In the genomic region with DNA sequence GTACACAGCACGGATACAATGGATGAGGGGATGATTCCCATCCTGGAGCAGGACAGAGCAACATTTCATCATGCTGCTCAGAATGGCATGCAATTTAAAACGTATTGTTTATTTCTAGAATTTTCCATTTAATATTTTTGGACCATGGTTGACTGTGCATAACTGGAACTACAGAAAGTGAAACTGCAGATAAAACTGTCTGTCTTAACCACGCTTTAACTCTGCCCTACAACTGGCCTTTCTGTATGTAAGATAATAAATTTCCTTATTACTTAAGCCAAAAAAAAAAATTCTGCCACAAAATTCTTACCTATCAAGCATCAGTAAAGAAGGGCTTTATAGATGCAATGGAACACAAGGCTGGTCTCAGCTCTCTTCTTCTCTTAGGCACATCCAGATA, we compare ENCODE assay signal across 16 cellular contexts. TPM values are rescaled to one million over a fixed set of nuclear protein-coding genes. Genes with fewer than 3 reads are reported as not detected.
DNase-seq lines count a peak whose midpoint lies in the region; ATAC-seq and TF ChIP-seq lines count a peak whose summit lies in the region.
"Had no signal": no experiment of that assay in that cellular context is flagged by ENCODE, and none has a peak within 500 bp of the region (broad histone marks: within the 10 kb centered on the region; RNA-seq: fewer than 3 reads in every experiment).

No MANE protein-coding gene starts in this region.

- ATAC-seq in activated CD8-positive, alpha-beta memory T cell treated with anti-CD3 and anti-CD28 coated beads, Interleukin-2, amount 10 ng/mL, durations not matched to agents 7 days and 5 days: no peak
- no peak for ATAC-seq in T-helper 17 cell
- ATAC-seq: HepG2, Right ventricle myocardium inferior had no signal

- CTCF ChIA-PET in activated CD8-positive, alpha-beta memory T cell treated with anti-CD3 and anti-CD28 coated beads, Interleukin-2, amount 10 ng/mL, durations not matched to agents 7 days and 5 days (lab: Charles Lee): interaction anchor here (1.6 to 2.3 kb wide), 2 partner anchors 15 to 100 kb away, joined by 5 to 8 read pairs; no protein-coding TSS in a partner anchor

- no peak for DNase-seq in activated CD8-positive, alpha-beta memory T cell treated with anti-CD3 and anti-CD28 coated beads, Interleukin-2, amount 10 ng/mL, durations not matched to agents 7 days and 5 days
- DNase-seq in activated CD8-positive, alpha-beta memory T cell treated with anti-CD3 and anti-CD28 coated beads, Interleukin-2, amount 50 U/mL, for 4 hours: no peak
- no peak for DNase-seq in T-helper 17 cell
- peak; percentile 61 for DNase-seq in fibroblast of villous mesenchyme (ENCODE audit: low read depth)
- no peak for DNase-seq in type B pancreatic cell (ENCODE audit: extremely low spot score, unreplicated experiment)
- no peak for DNase-seq in foreskin melanocyte
- no peak for DNase-seq in HCEC 1CT
- no peak for DNase-seq in ecto neural progenitor cell (ENCODE audit: low spot score)
- DNase-seq: DMS79; NCI-H2029; NCI-H510A treated with DMSO at 0.1 percent for 48 hours; NK-92 treated with Interleukin-12 subunit alpha and Interleukin-12 subunit beta, amount 100 ng/mL, for 24 hours had no signal

- H3K36me3 Mint-ChIP-seq in activated CD8-positive, alpha-beta memory T cell treated with anti-CD3 and anti-CD28 coated beads, Interleukin-2, amount 10 ng/mL, durations not matched to agents 7 days and 5 days: peaks cover 11% of the 10 kb centered on the region
- H3K36me3 Mint-ChIP-seq in T-helper 17 cell (ENCODE audit: low read depth) (no peaks in the 10 kb centered on the region), type B pancreatic cell (peaks cover 17% of the 10 kb centered on the region)

- H3K27ac Mint-ChIP-seq in activated CD8-positive, alpha-beta memory T cell treated with anti-CD3 and anti-CD28 coated beads, Interleukin-2, amount 10 ng/mL, durations not matched to agents 7 days and 5 days: peak overlapping the region; percentile 56
- H3K27ac Mint-ChIP-seq in T-helper 17 cell: peak overlapping the region; percentile 37
- H3K27ac Mint-ChIP-seq in type B pancreatic cell: peak overlapping the region; percentile 53

- TF ChIP-seq CTCF in fibroblast of villous mesenchyme (IDR thresholded peaks at IDR 0.05; ENCODE audit: insufficient read depth, low read depth, low read length) (no peak), type B pancreatic cell (conservative IDR thresholded peaks at IDR 0.05) (no peak)

- H3K9me3 Mint-ChIP-seq in activated CD8-positive, alpha-beta memory T cell treated with anti-CD3 and anti-CD28 coated beads, Interleukin-2, amount 10 ng/mL, durations not matched to agents 7 days and 5 days (ENCODE audit: low read depth): no peaks in the 10 kb centered on the region
- H3K9me3 Mint-ChIP-seq in type B pancreatic cell: no peaks in the 10 kb centered on the region

- H3K27me3 Mint-ChIP-seq in activated CD8-positive, alpha-beta memory T cell treated with anti-CD3 and anti-CD28 coated beads, Interleukin-2, amount 10 ng/mL, durations not matched to agents 7 days and 5 days: no peaks in the 10 kb centered on the region
- no peaks in the 10 kb centered on the region for H3K27me3 Mint-ChIP-seq in T-helper 17 cell
- no peaks in the 10 kb centered on the region for H3K27me3 Mint-ChIP-seq in type B pancreatic cell

- no peaks in the 10 kb centered on the region for H3K9me3 ChIP-seq in T-helper 17 cell (ENCODE audit: control insufficient read depth, low read length, poor library complexity, severe bottlenecking)

- H3K4me1 Mint-ChIP-seq in activated CD8-positive, alpha-beta memory T cell treated with anti-CD3 and anti-CD28 coated beads, Interleukin-2, amount 10 ng/mL, durations not matched to agents 7 days and 5 days: peaks cover 12% of the 10 kb centered on the region
- H3K4me1 Mint-ChIP-seq in T-helper 17 cell: no peaks in the 10 kb centered on the region
- no peaks in the 10 kb centered on the region for H3K4me1 Mint-ChIP-seq in type B pancreatic cell (ENCODE audit: unreplicated experiment)

- H3K4me3 ChIP-seq in fibroblast of villous mesenchyme (ENCODE audit: low read depth, low read length): no peak overlapping the region
- H3K4me3 ChIP-seq: SK-N-MC had no signal

- H3K4me3 Mint-ChIP-seq in activated CD8-positive, alpha-beta memory T cell treated with anti-CD3 and anti-CD28 coated beads, Interleukin-2, amount 10 ng/mL, durations not matched to agents 7 days and 5 days: no peak overlapping the region
- H3K4me3 Mint-ChIP-seq in T-helper 17 cell: no peak overlapping the region
- no peak overlapping the region for H3K4me3 Mint-ChIP-seq in type B pancreatic cell

RNA-seq across cellular contexts. Expression of a gene that starts 33.3 kb away (rescaled TPM):
- 10 to 100 TPM; 22.2 to 26.5 TPM for total RNA-seq in activated CD8-positive, alpha-beta memory T cell treated with anti-CD3 and anti-CD28 coated beads, Interleukin-2, amount 10 ng/mL, durations not matched to agents 7 days and 5 days
- total RNA-seq in T-helper 17 cell (10 to 100 TPM; 28.0 to 29.1 TPM), fibroblast of villous mesenchyme (49.6 and 73.0 TPM in 2 replicates), type B pancreatic cell (ENCODE audit: low replicate concordance) (22.9 and 32.2 TPM in 2 replicates)

RNA-seq across cellular contexts. Expression of a gene that starts 45.8 kb away (rescaled TPM):
- under 1 TPM; 0.68 to 0.76 TPM for total RNA-seq in activated CD8-positive, alpha-beta memory T cell treated with anti-CD3 and anti-CD28 coated beads, Interleukin-2, amount 10 ng/mL, durations not matched to agents 7 days and 5 days
- total RNA-seq in T-helper 17 cell (1 to 10 TPM; 3.4 to 8.9 TPM), fibroblast of villous mesenchyme (52.5 and 54.0 TPM in 2 replicates), type B pancreatic cell (ENCODE audit: low replicate concordance) (56.3 and 206 TPM in 2 replicates)
- total RNA-seq: G401 had no signal

RNA-seq across cellular contexts. Expression of a gene that starts 52.3 kb away (rescaled TPM):
- total RNA-seq in activated CD8-positive, alpha-beta memory T cell treated with anti-CD3 and anti-CD28 coated beads, Interleukin-2, amount 10 ng/mL, durations not matched to agents 7 days and 5 days: not detected
- total RNA-seq in T-helper 17 cell: under 1 TPM in 1 of 2 donors, not detected in 1; 0.13 TPM
- 10.8 and 16.1 TPM in 2 replicates for total RNA-seq in fibroblast of villous mesenchyme
- total RNA-seq in type B pancreatic cell (ENCODE audit: low replicate concordance): 14.9 and 22.7 TPM in 2 replicates

Comparison
In these comparisons a context has a peak if more than half of its experiments do, and no peak if none do; other contexts are left out.
1. RNA of a gene that starts 52.3 kb away (total RNA-seq): 14.9 to 22.7 TPM in type B pancreatic cell and 10.8 to 16.1 TPM in fibroblast of villous mesenchyme; 0.13 TPM in T-helper 17 cell and not detected in activated CD8-positive, alpha-beta memory T cell treated with anti-CD3 and anti-CD28 coated beads, Interleukin-2, amount 10 ng/mL, durations not matched to agents 7 days and 5 days; every median in the first group is over 10 times any median in the second.
2. Peak in every context shown above with its lines, with median percentiles within 50 percentile points of each other: H3K27ac Mint-ChIP-seq.